1 cellular context compared by ENCODE assay signal in genomic region chr1:56433056-56433577, GRCh38.
TF ChIP-seq lines count a peak whose summit lies in the region.

No MANE protein-coding gene starts in this region.

TF ChIP-seq in H1, 55 proteins besides CTCF, POLR2A, EP300 and RAD21:
- no peak for TF ChIP-seq SAP30 (IDR thresholded peaks at IDR 0.05; ENCODE audit: insufficient read depth, insufficient replicate concordance, low read length)
- no peak for TF ChIP-seq EGR1 (IDR thresholded peaks at IDR 0.05; ENCODE audit: borderline replicate concordance, low read depth, low read length)
- no peak for TF ChIP-seq SRF (IDR thresholded peaks at IDR 0.05; ENCODE audit: low read depth, low read length)
- no peak for TF ChIP-seq JUN (IDR thresholded peaks at IDR 0.05; ENCODE audit: low read depth, low read length)
- TF ChIP-seq SP1 (IDR thresholded peaks at IDR 0.05; ENCODE audit: low read depth, low read length) = no peak
- no peak for TF ChIP-seq BCL11A (IDR thresholded peaks at IDR 0.05; ENCODE audit: low read depth in 2 of 2, low read length in 2 of 2)
- TF ChIP-seq CHD1 (IDR thresholded peaks at IDR 0.05; ENCODE audit: low read depth, low read length) = no peak
- TF ChIP-seq FOSL1 (IDR thresholded peaks at IDR 0.05; ENCODE audit: insufficient read depth, low read depth, low read length) = no peak
- TF ChIP-seq ZNF274 (IDR thresholded peaks at IDR 0.05; ENCODE audit: borderline replicate concordance, extremely low read depth, low read length) = no peak
- no peak for TF ChIP-seq ATF3 (IDR thresholded peaks at IDR 0.05; ENCODE audit: insufficient read depth, low read depth, low read length)
